ENCODE assay signal across 22 cellular contexts in the genomic region with DNA sequence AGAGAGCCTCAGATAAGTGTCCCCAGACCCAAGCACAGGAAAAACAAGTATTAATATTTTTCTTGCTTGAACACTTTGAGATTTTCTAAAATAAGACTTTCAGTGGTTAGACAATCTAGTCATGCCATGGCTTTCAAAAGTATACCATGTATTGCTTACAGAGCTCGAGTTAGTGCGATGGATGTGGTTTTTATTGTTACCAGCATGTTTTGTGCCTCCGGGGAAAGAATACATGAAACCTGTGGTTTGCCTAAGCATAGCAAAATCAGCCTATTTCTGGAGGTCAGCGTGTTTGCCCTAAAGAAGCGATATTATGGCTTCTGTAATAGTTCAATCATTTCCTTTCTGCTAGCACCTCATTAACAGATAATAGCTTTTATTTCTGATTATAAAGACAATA. TPM values are rescaled to one million over a fixed set of nuclear protein-coding genes. Genes with fewer than 3 reads are reported as not detected.
DNase-seq lines count a peak whose midpoint lies in the region; ATAC-seq and TF ChIP-seq lines count a peak whose summit lies in the region.
"Had no signal": no experiment of that assay in that cellular context is flagged by ENCODE, and none has a peak within 500 bp of the region (broad histone marks: within the 10 kb centered on the region; RNA-seq: fewer than 3 reads in every experiment).

No MANE protein-coding gene starts in this region.

- H3K9ac ChIP-seq in mesenchymal stem cell (ENCODE audit: low read length): no peak overlapping the region

- H3K14ac ChIP-seq in mesenchymal stem cell (ENCODE audit: low read length in 2 of 2): no peak overlapping the region

- no peak overlapping the region for H3K4me2 ChIP-seq in mesenchymal stem cell (ENCODE audit: low read length, poor library complexity, severe bottlenecking)
- H3K4me2 ChIP-seq: hepatocyte had no signal

- 94% methylated on average over 3 of the region's 5 CpGs for WGBS in mesenchymal stem cell

- no peak overlapping the region for H2BK15ac ChIP-seq in mesenchymal stem cell (ENCODE audit: low read depth, poor library complexity, severe bottlenecking)

- H3K27ac ChIP-seq in mesenchymal stem cell (ENCODE audit: low read length, poor library complexity, severe bottlenecking): no peak overlapping the region
- no peak overlapping the region for H3K27ac ChIP-seq in upper lobe of right lung
- H3K27ac ChIP-seq: hepatocyte, vagina had no signal

- H3K4me1 ChIP-seq in mesenchymal stem cell (ENCODE audit: control insufficient read depth, insufficient read depth, low read depth, low read length) (peaks cover 32% of the 10 kb centered on the region), upper lobe of right lung (peaks cover 37% of the 10 kb centered on the region)

- peak; percentile 80 for ATAC-seq in GM18502 (IDR thresholded peaks at IDR 0.05; ENCODE audit: poor library complexity, unreplicated experiment)
- peak; percentile 39 for ATAC-seq in GM19468 (IDR thresholded peaks at IDR 0.05; ENCODE audit: extremely low read depth, unreplicated experiment)
- ATAC-seq in HG03378 (IDR thresholded peaks at IDR 0.05; ENCODE audit: unreplicated experiment): peak; percentile 85
- no peak for ATAC-seq in upper lobe of right lung
- ATAC-seq: left lobe of liver; naive thymus-derived CD4-positive, alpha-beta T cell; stimulated activated effector memory CD8-positive, alpha-beta T cell treated with anti-CD3 and anti-CD28 coated beads, Interleukin-12 subunit alpha, Interleukin-12 subunit beta, amount 100 ng/mL, for 72 hours had no signal

- H3K36me3 ChIP-seq in mesenchymal stem cell (ENCODE audit: control insufficient read depth in 1 of 2, insufficient read depth in 2 of 2, low read depth in 1 of 2, low read length in 2 of 2): no peaks in the 10 kb centered on the region
- H3K36me3 ChIP-seq in upper lobe of right lung: no peaks in the 10 kb centered on the region
- H3K36me3 ChIP-seq: esophagus muscularis mucosa, vagina had no signal

- intact Hi-C loops in upper lobe of right lung (cut with DNase I): loop anchor here (10.0 kb wide), 1 partner anchor 215 kb away; no protein-coding TSS in a partner anchor

- no peak overlapping the region for H4K91ac ChIP-seq in mesenchymal stem cell (ENCODE audit: low read length)

- H3K18ac ChIP-seq in mesenchymal stem cell (ENCODE audit: low read depth in 1 of 2, low read length in 2 of 2): no peak overlapping the region

- no peak overlapping the region for H3K4me3 ChIP-seq in mesenchymal stem cell (ENCODE audit: insufficient read depth in 1 of 2, low read depth in 1 of 2, low read length in 2 of 2)
- no peak overlapping the region for H3K4me3 ChIP-seq in upper lobe of right lung
- H3K4me3 ChIP-seq: esophagus muscularis mucosa, hepatocyte, vagina had no signal

- H4K8ac ChIP-seq in mesenchymal stem cell (ENCODE audit: low read length): no peak overlapping the region

- H3K79me1 ChIP-seq in mesenchymal stem cell (replicated peaks; ENCODE audit: low read length, poor library complexity, severe bottlenecking): peaks cover 34% of the 10 kb centered on the region

- no peak overlapping the region for H3K4ac ChIP-seq in mesenchymal stem cell (ENCODE audit: low read depth in 1 of 2, low read length in 2 of 2)

- H2AK5ac ChIP-seq in mesenchymal stem cell (ENCODE audit: low read length, severe bottlenecking): peak overlapping the region; percentile 95

- TF ChIP-seq CTCF in upper lobe of right lung (IDR thresholded peaks at IDR 0.05): no peak

- no peak overlapping the region for H2BK5ac ChIP-seq in mesenchymal stem cell (ENCODE audit: low read depth, low read length, poor library complexity, severe bottlenecking)

- no peak overlapping the region for H2AFZ ChIP-seq in mesenchymal stem cell (ENCODE audit: low read depth, low read length)
- H2AFZ ChIP-seq: hepatocyte had no signal

- no peak overlapping the region for H2BK120ac ChIP-seq in mesenchymal stem cell (ENCODE audit: low read depth, low read length)

- H3K27me3 ChIP-seq in mesenchymal stem cell (ENCODE audit: control insufficient read depth in 1 of 2, insufficient read depth in 1 of 2, low read length in 2 of 2) (no peaks in the 10 kb centered on the region), upper lobe of right lung (no peaks in the 10 kb centered on the region)
- H3K27me3 ChIP-seq: esophagus muscularis mucosa, hepatocyte, vagina had no signal

- H3K23ac ChIP-seq in mesenchymal stem cell (ENCODE audit: low read length in 2 of 2): no peak overlapping the region

- no peaks in the 10 kb centered on the region for H3K9me3 ChIP-seq in mesenchymal stem cell (ENCODE audit: control insufficient read depth, low read length)
- no peaks in the 10 kb centered on the region for H3K9me3 ChIP-seq in upper lobe of right lung
- H3K9me3 ChIP-seq: esophagus muscularis mucosa, vagina had no signal

- no peak overlapping the region for H2BK12ac ChIP-seq in mesenchymal stem cell (ENCODE audit: low read length in 2 of 2)

- no peak for DNase-seq in mesenchymal stem cell
- no peak for DNase-seq in iPS-NIHi11 (ENCODE audit: low spot score)
- DNase-seq in upper lobe of right lung: no peak
- no peak for DNase-seq in GM19240 (ENCODE audit: insufficient read length, low spot score)
- no peak for DNase-seq in activated CD8-positive, alpha-beta memory T cell treated with anti-CD3 and anti-CD28 coated beads, Interleukin-2, amount 50 U/mL, for 4 hours
- DNase-seq: activated CD4-positive, alpha-beta T cell treated with anti-CD3 and anti-CD28 coated beads, Interleukin-2, amount 50 U/mL, for 48 hours; activated effector memory CD4-positive, alpha-beta T cell treated with Interleukin-2 at 50 U/mL for 16 hours; anterior cingulate cortex; C1 segment of cervical spinal cord; dermis blood vessel endothelial cell; DMS79; naive thymus-derived CD4-positive, alpha-beta T cell; NCI-H2029; stimulated activated CD4-positive, alpha-beta T cell treated with anti-CD3 and anti-CD28 coated beads, Interleukin-4, amount 100 ng/mL, for 4 hours had no signal

RNA-seq across cellular contexts. Expression of a gene that starts 21.6 kb away (rescaled TPM):
- 44.5 TPM for polyA plus RNA-seq in mesenchymal stem cell (2013, experiment 1 of 2)
- 41.0 TPM for polyA plus RNA-seq in mesenchymal stem cell (2013, experiment 2 of 2)
- total RNA-seq in upper lobe of right lung: 116 TPM
- polyA plus RNA-seq: naive thymus-derived CD4-positive, alpha-beta T cell had no signal
